In genomic region chr7:73876361-73876760, GRCh38 we compare ENCODE assay signal across 2 cellular contexts.
TF ChIP-seq lines count a peak whose summit lies in the region.

No MANE protein-coding gene starts in this region.

TF ChIP-seq in SK-N-SH, 30 proteins besides CTCF, POLR2A, EP300 and RAD21 (continued from another document):
- TF ChIP-seq IRF3 (IDR thresholded peaks at IDR 0.05; ENCODE audit: low read depth, low read length) (no peak), EZH2phosphoT487 (IDR thresholded peaks at IDR 0.05; ENCODE audit: borderline replicate concordance, low read depth) (no peak), SMC3 (IDR thresholded peaks at IDR 0.05; ENCODE audit: low read depth, low read length) (no peak), ZBTB33 (IDR thresholded peaks at IDR 0.05; ENCODE audit: borderline replicate concordance, low read depth) (no peak), YY1 (IDR thresholded peaks at IDR 0.05; ENCODE audit: low read depth) (no peak), REST (IDR thresholded peaks at IDR 0.05; ENCODE audit: low read depth, low read length) (no peak), FOXM1 (IDR thresholded peaks at IDR 0.05; ENCODE audit: low read depth) (no peak), RXRA (IDR thresholded peaks at IDR 0.05; ENCODE audit: borderline replicate concordance, low read depth) (no peak), GABPA (IDR thresholded peaks at IDR 0.05; ENCODE audit: low read depth) (no peak), FOSL2 (IDR thresholded peaks at IDR 0.05; ENCODE audit: borderline replicate concordance, low read depth) (no peak)

TF ChIP-seq in SK-N-SH treated with all-trans-retinoic acid at 6 μM for 48 hours, 23 proteins besides CTCF, POLR2A, EP300 and RAD21 (continued from another document):
- no peak for TF ChIP-seq PATZ1 (CRISPR knock-in tag; IDR thresholded peaks at IDR 0.05; ENCODE audit: borderline replicate concordance)
- TF ChIP-seq TOX (CRISPR knock-in tag; IDR thresholded peaks at IDR 0.05; ENCODE audit: borderline replicate concordance), result no peak
